In genomic region chr4:164207460-164207859, GRCh38 we compare ENCODE assay signal across 22 cellular contexts.
"Had no signal": no experiment of that assay in that cellular context is flagged by ENCODE, and none has a peak within 500 bp of the region (broad histone marks: within the 10 kb centered on the region; RNA-seq: fewer than 3 reads in every experiment).

No MANE protein-coding gene starts in this region.

- H3K4me1 ChIP-seq: breast epithelium had no signal

- H3K27me3 Mint-ChIP-seq: activated CD4-positive, alpha-beta memory T cell treated with anti-CD3 and anti-CD28 coated beads for 36 hours; activated CD4-positive, alpha-beta T cell treated with anti-CD3 and anti-CD28 coated beads, Interleukin-2, amount 10 ng/mL, durations not matched to agents 7 days and 5 days; activated naive CD4-positive, alpha-beta T cell treated with anti-CD3 and anti-CD28 coated beads, Interleukin-2, amount 50 U/mL, for 24 hours; T-helper 17 cell had no signal

- ATAC-seq: activated T-cell treated with anti-CD3 and anti-CD28 coated beads, Interleukin-2, amount 50 U/mL, for 72 hours; K562; T-helper 17 cell had no signal

- DNase-seq: activated CD4-positive, alpha-beta memory T cell treated with anti-CD3 and anti-CD28 coated beads for 36 hours; activated CD4-positive, alpha-beta T cell treated with anti-CD3 and anti-CD28 coated beads, Interleukin-2, amount 10 ng/mL, durations not matched to agents 7 days and 5 days; activated CD4-positive, CD25-positive, alpha-beta regulatory T cell; activated CD8-positive, alpha-beta memory T cell treated with anti-CD3 and anti-CD28 coated beads for 24 hours; activated naive CD4-positive, alpha-beta T cell; activated T-cell treated with anti-CD3 and anti-CD28 coated beads, Interleukin-2, amount 50 U/mL, for 72 hours; aorta; Kasumi-1; NCI-H1105 treated with DMSO at 0.1 percent for 48 hours; NCI-H146; NCI-H187 treated with DMSO at 0.1 percent for 48 hours; NCI-H2081 treated with DMSO at 0.1 percent for 48 hours; NCI-H446; NCI-H524; PC-9; SHP77 treated with DMSO at 0.1 percent for 48 hours; T-helper 17 cell; T1000 had no signal

- H3K27me3 ChIP-seq: breast epithelium had no signal

- H3K4me1 Mint-ChIP-seq: activated CD4-positive, alpha-beta T cell treated with anti-CD3 and anti-CD28 coated beads, Interleukin-2, amount 10 ng/mL, durations not matched to agents 7 days and 5 days; activated naive CD4-positive, alpha-beta T cell treated with anti-CD3 and anti-CD28 coated beads, Interleukin-2, amount 50 U/mL, for 24 hours; T-helper 17 cell had no signal

- H3K4me3 Mint-ChIP-seq: activated CD4-positive, alpha-beta memory T cell treated with anti-CD3 and anti-CD28 coated beads for 36 hours; activated CD4-positive, alpha-beta T cell treated with anti-CD3 and anti-CD28 coated beads, Interleukin-2, amount 10 ng/mL, durations not matched to agents 7 days and 5 days; activated naive CD4-positive, alpha-beta T cell treated with anti-CD3 and anti-CD28 coated beads, Interleukin-2, amount 50 U/mL, for 24 hours; activated T-cell treated with anti-CD3 and anti-CD28 coated beads, Interleukin-2, amount 50 U/mL, for 72 hours; T-helper 17 cell had no signal

- H3K27ac Mint-ChIP-seq: activated CD4-positive, alpha-beta memory T cell treated with anti-CD3 and anti-CD28 coated beads for 36 hours; activated CD4-positive, alpha-beta T cell treated with anti-CD3 and anti-CD28 coated beads, Interleukin-2, amount 10 ng/mL, durations not matched to agents 7 days and 5 days; activated naive CD4-positive, alpha-beta T cell treated with anti-CD3 and anti-CD28 coated beads, Interleukin-2, amount 50 U/mL, for 24 hours; activated T-cell treated with anti-CD3 and anti-CD28 coated beads, Interleukin-2, amount 50 U/mL, for 72 hours; activated T-helper 2 cell treated with anti-CD3 and anti-CD28 coated beads, Interferon-gamma antibody, Interleukin-2, Interleukin-4, amounts not matched to agents 10 μg/mL and 5 μg/mL and 100 μg/mL, durations not matched to agents 14 hours and 24 hours and 36 hours; T-helper 17 cell had no signal

- H3K36me3 ChIP-seq: breast epithelium had no signal

- H3K27ac ChIP-seq: breast epithelium, PC-9 had no signal

- H3K9me3 Mint-ChIP-seq: activated CD4-positive, alpha-beta memory T cell treated with anti-CD3 and anti-CD28 coated beads for 36 hours; activated CD4-positive, alpha-beta T cell treated with anti-CD3 and anti-CD28 coated beads, Interleukin-2, amount 10 ng/mL, durations not matched to agents 7 days and 5 days; activated naive CD4-positive, alpha-beta T cell treated with anti-CD3 and anti-CD28 coated beads, Interleukin-2, amount 50 U/mL, for 24 hours; activated T-helper 2 cell treated with anti-CD3 and anti-CD28 coated beads, Interferon-gamma antibody, Interleukin-2, Interleukin-4, amounts not matched to agents 10 μg/mL and 5 μg/mL and 100 μg/mL, durations not matched to agents 14 hours and 24 hours and 36 hours had no signal

- H3K4me3 ChIP-seq: breast epithelium, K562, PC-9 had no signal

- H3K36me3 Mint-ChIP-seq: activated CD4-positive, alpha-beta memory T cell treated with anti-CD3 and anti-CD28 coated beads for 36 hours; activated naive CD4-positive, alpha-beta T cell treated with anti-CD3 and anti-CD28 coated beads, Interleukin-2, amount 50 U/mL, for 24 hours had no signal

- H3K4me2 ChIP-seq: PC-9 had no signal

- H3K9me3 ChIP-seq: breast epithelium had no signal
